ENCODE assay signal across 9 cellular contexts in genomic region chr12:93137656-93138612, GRCh38.
DNase-seq lines count a peak whose midpoint lies in the region; ATAC-seq lines count a peak whose summit lies in the region.
"Had no signal": no experiment of that assay in that cellular context is flagged by ENCODE, and none has a peak within 500 bp of the region (broad histone marks: within the 10 kb centered on the region; RNA-seq: fewer than 3 reads in every experiment).

No MANE protein-coding gene starts in this region.

- H3K4me1 ChIP-seq in CD8-positive, alpha-beta memory T cell (ENCODE audit: insufficient read depth, low read length), result peaks cover 3% of the 10 kb centered on the region

- peaks cover 4% of the 10 kb centered on the region for H3K9me3 Mint-ChIP-seq in memory B cell
- no peaks in the 10 kb centered on the region for H3K9me3 Mint-ChIP-seq in CD8-positive, alpha-beta memory T cell

- no peaks in the 10 kb centered on the region for H3K36me3 Mint-ChIP-seq in T-helper 17 cell (ENCODE audit: low read depth)
- peaks cover 5% of the 10 kb centered on the region for H3K36me3 Mint-ChIP-seq in memory B cell
- H3K36me3 Mint-ChIP-seq in CD8-positive, alpha-beta memory T cell, result no peaks in the 10 kb centered on the region

- POLR2A ChIA-PET in CD8-positive, alpha-beta memory T cell (lab: Charles Lee), result no interaction called here

- ATAC-seq in GM18858 (IDR thresholded peaks at IDR 0.05; ENCODE audit: unreplicated experiment) (peak; percentile 32), HG02798 (IDR thresholded peaks at IDR 0.05; ENCODE audit: poor library complexity, unreplicated experiment) (peak; percentile 48), T-helper 17 cell (peak; percentile 37), memory B cell (ENCODE audit: low read depth) (no peak)

- H3K27ac Mint-ChIP-seq in T-helper 17 cell (peak overlapping the region; percentile 29), memory B cell (peak overlapping the region; percentile 94)
- no peak overlapping the region for H3K27ac Mint-ChIP-seq in CD8-positive, alpha-beta memory T cell

- H3K27me3 Mint-ChIP-seq in T-helper 17 cell, result peaks cover 9% of the 10 kb centered on the region
- no peaks in the 10 kb centered on the region for H3K27me3 Mint-ChIP-seq in memory B cell
- H3K27me3 Mint-ChIP-seq in CD8-positive, alpha-beta memory T cell, result no peaks in the 10 kb centered on the region

- no peaks in the 10 kb centered on the region for H3K9me3 ChIP-seq in T-helper 17 cell (ENCODE audit: control insufficient read depth, low read length, poor library complexity, severe bottlenecking)
- H3K9me3 ChIP-seq in CD8-positive, alpha-beta memory T cell (ENCODE audit: low read length), result no peaks in the 10 kb centered on the region

- CTCF ChIA-PET in CD8-positive, alpha-beta memory T cell (lab: Charles Lee), result no interaction called here

- H3K27ac ChIP-seq in CD8-positive, alpha-beta memory T cell (ENCODE audit: low read depth, low read length), result no peak overlapping the region
- H3K27ac ChIP-seq: parathyroid adenoma had no signal

- no peaks in the 10 kb centered on the region for H3K27me3 ChIP-seq in CD8-positive, alpha-beta memory T cell (ENCODE audit: insufficient read depth, low read length, poor library complexity, severe bottlenecking)

- no peaks in the 10 kb centered on the region for H3K36me3 ChIP-seq in CD8-positive, alpha-beta memory T cell (ENCODE audit: insufficient read depth, low read length)

- DNase-seq in T-helper 17 cell (no peak), memory B cell (ENCODE audit: low spot score in 2 of 2) (no peak), NCI-H2227 treated with DMSO at 0.1 percent for 48 hours (lab: John Stamatoyannopoulos, UW) (no peak), NCI-H187 treated with DMSO at 0.1 percent for 48 hours (lab: John Stamatoyannopoulos, UW) (no peak), HuH-7 (ENCODE audit: low spot score) (no peak)
- DNase-seq in CD8-positive, alpha-beta memory T cell, result no peak

- H3K4me1 Mint-ChIP-seq in T-helper 17 cell (peaks cover 16% of the 10 kb centered on the region), memory B cell (peaks cover 42% of the 10 kb centered on the region)
- peaks cover 9 to 15% (median 15%) of the 10 kb centered on the region in 3 donors for H3K4me1 Mint-ChIP-seq in CD8-positive, alpha-beta memory T cell

- no peak overlapping the region for H3K4me3 ChIP-seq in CD8-positive, alpha-beta memory T cell (ENCODE audit: low read length)

- H3K4me3 Mint-ChIP-seq in T-helper 17 cell (no peak overlapping the region), memory B cell (peak overlapping the region; percentile 24)
- no peak overlapping the region for H3K4me3 Mint-ChIP-seq in CD8-positive, alpha-beta memory T cell

Comparison
In these comparisons a context has a peak if more than half of its experiments do, and no peak if none do; other contexts are left out.
1. H3K27ac Mint-ChIP-seq: peak in T-helper 17 cell (single experiment) and memory B cell (single experiment); none in CD8-positive, alpha-beta memory T cell (0 of 8).